Comparison of ENCODE assay signal across 1 cellular context in the genomic region with DNA sequence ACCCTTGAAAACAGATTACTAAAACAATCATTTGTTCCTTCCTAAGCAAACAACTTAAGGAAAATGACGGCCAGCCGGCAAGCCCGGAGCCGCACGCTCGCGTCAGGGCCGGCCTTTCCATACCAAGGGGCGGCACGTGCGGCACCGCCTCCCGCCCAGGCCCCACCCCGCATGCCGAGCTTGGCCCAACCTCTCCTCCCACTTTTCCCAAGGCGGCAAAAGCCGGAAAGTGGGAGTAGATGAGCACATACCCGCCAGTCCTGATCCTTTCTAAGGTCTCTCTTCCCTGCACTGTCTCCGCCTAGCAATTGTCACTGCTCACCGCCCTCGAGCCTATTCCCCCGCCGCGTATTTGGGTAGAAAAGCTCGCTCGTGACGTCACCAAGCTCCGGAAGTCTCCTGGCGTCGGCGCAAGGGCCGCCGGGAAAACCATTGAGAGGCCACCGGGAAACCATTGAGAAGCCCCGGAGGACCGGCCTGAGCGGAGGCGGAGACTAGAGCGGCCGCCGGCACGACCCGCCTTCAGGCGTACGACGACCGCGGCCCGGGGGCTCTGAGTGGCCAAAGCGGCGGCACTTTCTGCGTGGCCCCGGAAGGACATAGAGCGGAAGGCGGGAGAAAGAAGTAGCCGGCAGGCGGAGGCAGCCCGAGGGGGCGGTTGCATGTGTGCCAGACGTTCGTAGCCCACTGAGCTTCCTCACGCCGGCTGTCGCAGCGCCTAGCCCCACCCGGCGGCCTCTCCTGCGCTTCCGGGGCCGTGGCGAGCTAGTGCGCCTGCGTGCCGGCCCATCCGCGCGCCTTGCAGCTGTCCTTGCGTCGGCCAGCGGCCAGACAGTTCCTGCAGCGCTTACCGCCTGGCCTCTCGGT.
TF ChIP-seq lines count a peak whose summit lies in the region.

A gene with protein sequence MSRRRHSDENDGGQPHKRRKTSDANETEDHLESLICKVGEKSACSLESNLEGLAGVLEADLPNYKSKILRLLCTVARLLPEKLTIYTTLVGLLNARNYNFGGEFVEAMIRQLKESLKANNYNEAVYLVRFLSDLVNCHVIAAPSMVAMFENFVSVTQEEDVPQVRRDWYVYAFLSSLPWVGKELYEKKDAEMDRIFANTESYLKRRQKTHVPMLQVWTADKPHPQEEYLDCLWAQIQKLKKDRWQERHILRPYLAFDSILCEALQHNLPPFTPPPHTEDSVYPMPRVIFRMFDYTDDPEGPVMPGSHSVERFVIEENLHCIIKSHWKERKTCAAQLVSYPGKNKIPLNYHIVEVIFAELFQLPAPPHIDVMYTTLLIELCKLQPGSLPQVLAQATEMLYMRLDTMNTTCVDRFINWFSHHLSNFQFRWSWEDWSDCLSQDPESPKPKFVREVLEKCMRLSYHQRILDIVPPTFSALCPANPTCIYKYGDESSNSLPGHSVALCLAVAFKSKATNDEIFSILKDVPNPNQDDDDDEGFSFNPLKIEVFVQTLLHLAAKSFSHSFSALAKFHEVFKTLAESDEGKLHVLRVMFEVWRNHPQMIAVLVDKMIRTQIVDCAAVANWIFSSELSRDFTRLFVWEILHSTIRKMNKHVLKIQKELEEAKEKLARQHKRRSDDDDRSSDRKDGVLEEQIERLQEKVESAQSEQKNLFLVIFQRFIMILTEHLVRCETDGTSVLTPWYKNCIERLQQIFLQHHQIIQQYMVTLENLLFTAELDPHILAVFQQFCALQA (plus strand): TSS at position 830 of the 867 bp plus-strand sequence. CDS start 61 bp downstream, outside the sequence.
A gene (minus strand): TSS at position 377 of the 867 bp plus-strand sequence. CDS start 5,806 bp downstream, outside the sequence.

TF ChIP-seq in HEK293, 187 proteins besides CTCF, POLR2A, EP300 and RAD21 (continued from another document):
- TF ChIP-seq ZFP37 (tag by site-specific recombination; IDR thresholded peaks at IDR 0.05): no peak; the same call in 1 of the 2 replicates
- TF ChIP-seq, protein P1, sequence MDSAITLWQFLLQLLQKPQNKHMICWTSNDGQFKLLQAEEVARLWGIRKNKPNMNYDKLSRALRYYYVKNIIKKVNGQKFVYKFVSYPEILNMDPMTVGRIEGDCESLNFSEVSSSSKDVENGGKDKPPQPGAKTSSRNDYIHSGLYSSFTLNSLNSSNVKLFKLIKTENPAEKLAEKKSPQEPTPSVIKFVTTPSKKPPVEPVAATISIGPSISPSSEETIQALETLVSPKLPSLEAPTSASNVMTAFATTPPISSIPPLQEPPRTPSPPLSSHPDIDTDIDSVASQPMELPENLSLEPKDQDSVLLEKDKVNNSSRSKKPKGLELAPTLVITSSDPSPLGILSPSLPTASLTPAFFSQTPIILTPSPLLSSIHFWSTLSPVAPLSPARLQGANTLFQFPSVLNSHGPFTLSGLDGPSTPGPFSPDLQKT (IDR thresholded peaks at IDR 0.05; ENCODE audit: borderline replicate concordance, low read depth, low read length): peak; percentile 48; the same call in 1 of the 2 replicates
- no peak; the same call in 1 of the 2 replicates for TF ChIP-seq ZNF600 (tag by site-specific recombination; IDR thresholded peaks at IDR 0.05)
- TF ChIP-seq ZNF433 (tag by site-specific recombination; IDR thresholded peaks at IDR 0.05; ENCODE audit: low read depth): no peak
- TF ChIP-seq ZNF37A (tag by site-specific recombination; IDR thresholded peaks at IDR 0.05): no peak
- no peak for TF ChIP-seq ZNF416 (tag by site-specific recombination; IDR thresholded peaks at IDR 0.05)
- TF ChIP-seq, protein P2, sequence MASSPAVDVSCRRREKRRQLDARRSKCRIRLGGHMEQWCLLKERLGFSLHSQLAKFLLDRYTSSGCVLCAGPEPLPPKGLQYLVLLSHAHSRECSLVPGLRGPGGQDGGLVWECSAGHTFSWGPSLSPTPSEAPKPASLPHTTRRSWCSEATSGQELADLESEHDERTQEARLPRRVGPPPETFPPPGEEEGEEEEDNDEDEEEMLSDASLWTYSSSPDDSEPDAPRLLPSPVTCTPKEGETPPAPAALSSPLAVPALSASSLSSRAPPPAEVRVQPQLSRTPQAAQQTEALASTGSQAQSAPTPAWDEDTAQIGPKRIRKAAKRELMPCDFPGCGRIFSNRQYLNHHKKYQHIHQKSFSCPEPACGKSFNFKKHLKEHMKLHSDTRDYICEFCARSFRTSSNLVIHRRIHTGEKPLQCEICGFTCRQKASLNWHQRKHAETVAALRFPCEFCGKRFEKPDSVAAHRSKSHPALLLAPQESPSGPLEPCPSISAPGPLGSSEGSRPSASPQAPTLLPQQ (tag by site-specific recombination; IDR thresholded peaks at IDR 0.05): peak; percentile 55
